In the genomic region with DNA sequence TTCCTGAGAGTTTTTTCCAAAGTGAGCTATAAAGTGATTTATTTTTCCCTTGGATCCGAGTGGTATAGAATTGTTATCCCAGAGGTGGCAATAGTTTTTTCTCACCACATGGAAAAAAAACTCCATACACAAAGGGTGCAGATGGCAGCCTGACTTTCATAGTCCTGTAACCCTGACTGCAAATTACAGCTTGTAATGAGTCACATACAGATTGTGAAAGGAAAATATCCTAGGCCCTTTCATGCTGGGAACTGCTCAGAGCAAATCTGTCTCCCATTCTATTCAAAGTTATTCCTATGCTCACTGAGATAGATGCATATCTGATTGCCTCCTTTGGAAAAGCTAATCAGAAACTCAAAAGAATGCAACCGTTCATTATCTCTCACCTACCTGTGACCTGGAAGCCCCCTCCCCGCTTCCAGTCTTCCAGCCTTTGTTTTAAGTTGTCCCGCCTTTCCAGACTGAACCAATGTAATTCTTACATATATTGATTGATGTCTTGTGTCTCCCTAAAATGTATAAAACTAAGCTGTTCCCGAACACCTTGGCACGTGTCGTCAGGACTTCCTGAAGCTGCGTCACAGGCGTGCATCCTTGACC, we compare ENCODE assay signal across 17 cellular contexts.
A peak's percentile ranks its signal among the peaks of the same experiment; 100 is the strongest.
DNase-seq lines count a peak whose midpoint lies in the region; ATAC-seq and TF ChIP-seq lines count a peak whose summit lies in the region.
"Had no signal": no experiment of that assay in that cellular context is flagged by ENCODE, and none has a peak within 500 bp of the region (broad histone marks: within the 10 kb centered on the region; RNA-seq: fewer than 3 reads in every experiment).

No MANE protein-coding gene starts in this region.

- no peak overlapping the region for H3K27ac ChIP-seq in thoracic aorta
- H3K27ac ChIP-seq: 22Rv1, epithelial cell of prostate, neutrophil, skin epidermis had no signal

- peak; percentile 73 for ATAC-seq in thoracic aorta (ENCODE audit: insufficient number of reproducible peaks, low FRiP score, low read depth)
- ATAC-seq: CD8-positive, alpha-beta T cell had no signal

- peaks cover 2 to 27% of the 10 kb centered on the region in 2 donors for H3K4me1 ChIP-seq in thoracic aorta (ENCODE audit: control insufficient read depth in 1 of 2, low read depth in 2 of 2)

- H3K27me3 ChIP-seq in thoracic aorta (replicated peaks; ENCODE audit: insufficient read depth) = no peaks in the 10 kb centered on the region
- H3K27me3 ChIP-seq: neutrophil had no signal

- no peaks in the 10 kb centered on the region for H3K9me3 ChIP-seq in thoracic aorta
- H3K9me3 ChIP-seq: neutrophil had no signal

- DNase-seq in NCI-H1417 (lab: John Stamatoyannopoulos, UW) (peak in 2 of 3 experiments; percentile 20 to 51), NCI-H1417 treated with DMSO at 0.1 percent for 48 hours (lab: John Stamatoyannopoulos, UW) (no peak), NCI-H69 (lab: John Stamatoyannopoulos, UW) (peak; percentile 100), fibroblast of gingiva (ENCODE audit: low read depth) (peak; percentile 21), thoracic aorta (ENCODE audit: low spot score) (no peak), nucleus accumbens (lab: John Stamatoyannopoulos, UW) (no peak), GOT3 (lab: John Stamatoyannopoulos, UW) (no peak), NCI-H226 (no peak)
- DNase-seq: activated CD8-positive, alpha-beta memory T cell treated with anti-CD3 and anti-CD28 coated beads for 24 hours; CD8-positive, alpha-beta T cell; mesenchymal stem cell; NCI-H1092; NCI-H748 treated with DMSO at 0.1 percent for 48 hours had no signal

- TF ChIP-seq CTCF in thoracic aorta (IDR thresholded peaks at IDR 0.05) = no peak

- H3K4me3 ChIP-seq in thoracic aorta = no peak overlapping the region
- H3K4me3 ChIP-seq: skin epidermis had no signal

- H3K36me3 ChIP-seq in thoracic aorta = no peaks in the 10 kb centered on the region
- H3K36me3 ChIP-seq: neutrophil had no signal

Comparison
In these comparisons a context has a peak if more than half of its experiments do, and no peak if none do; other contexts are left out.
1. DNase-seq: peak in NCI-H1417 (2 of 3), NCI-H69 (single experiment) and fibroblast of gingiva (single experiment); none in NCI-H1417 treated with DMSO at 0.1 percent for 48 hours (single experiment), thoracic aorta (single experiment), nucleus accumbens (0 of 56), GOT3 (single experiment) and NCI-H226 (single experiment).